8 cellular contexts compared by ENCODE assay signal in the genomic region with DNA sequence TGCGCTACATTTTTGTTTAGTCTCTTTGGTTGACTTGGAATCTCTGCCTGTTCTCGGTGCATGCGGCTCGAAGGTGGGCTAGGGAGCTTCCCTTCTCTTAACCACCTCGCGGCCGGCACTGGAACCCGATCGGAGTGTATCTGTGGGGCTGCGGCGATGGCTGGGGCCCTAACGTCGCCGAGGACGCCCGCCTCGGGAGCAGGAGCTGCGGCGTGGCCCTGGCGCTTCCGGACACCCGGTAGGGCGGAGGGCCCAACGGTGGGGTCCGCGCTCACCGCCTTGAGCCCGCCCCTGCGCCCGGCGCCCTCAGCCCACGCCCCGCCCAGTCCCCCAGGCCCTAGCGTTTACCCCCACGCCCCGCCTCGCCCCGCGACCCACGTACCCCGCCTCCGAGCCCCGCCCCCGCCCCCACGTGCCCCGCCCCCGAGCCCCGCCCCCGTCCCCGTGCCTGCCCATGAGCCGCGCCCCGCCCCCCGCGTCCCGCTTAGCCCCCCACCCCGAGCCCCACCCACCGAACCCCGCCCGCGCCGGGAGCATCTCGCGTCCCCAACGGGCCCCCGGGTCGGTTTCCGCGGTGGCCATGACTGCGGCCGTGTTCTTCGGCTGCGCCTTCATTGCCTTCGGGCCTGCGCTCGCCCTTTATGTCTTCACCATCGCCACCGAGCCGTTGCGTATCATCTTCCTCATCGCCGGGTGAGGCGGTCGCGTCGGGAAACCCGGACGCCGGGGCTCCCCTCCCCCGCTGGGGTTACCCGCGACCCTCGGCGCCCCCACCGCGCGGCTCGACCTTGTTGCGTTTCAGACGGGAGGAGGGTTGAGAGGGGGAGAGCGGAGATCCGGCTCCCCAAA. TPM values are rescaled to one million over a fixed set of nuclear protein-coding genes. Genes with fewer than 3 reads are reported as not detected.
DNase-seq lines count a peak whose midpoint lies in the region; ATAC-seq, FAIRE-seq and TF ChIP-seq lines count a peak whose summit lies in the region.

TSS of gene APH1B (plus strand) at position 562 of the 849 bp plus-strand sequence. CDS start at position 581, 19 bp downstream.

- POLR2A ChIA-PET in activated CD4-positive, alpha-beta T cell treated with anti-CD3 and anti-CD28 coated beads, Interleukin-2, amount 10 ng/mL, durations not matched to agents 7 days and 5 days (lab: Charles Lee), result interaction anchor here (0.6 kb wide), 1 partner anchor 152 kb away, joined by 4 read pairs; no protein-coding TSS in a partner anchor
- POLR2A ChIA-PET in HepG2 (lab: Yijun Ruan, JAX), result interaction anchor here (0.6 to 2.0 kb wide), 3 partner anchors 43 to 120 kb away, joined by 3 to 7 read pairs (median 6); partner anchors contain the start of gene RPS27L

- H3K36me3 Mint-ChIP-seq in activated CD4-positive, alpha-beta T cell treated with anti-CD3 and anti-CD28 coated beads, Interleukin-2, amount 10 ng/mL, durations not matched to agents 7 days and 5 days (ENCODE audit: low read depth), result peaks cover 14% of the 10 kb centered on the region
- H3K36me3 Mint-ChIP-seq in dendritic cell treated with granulocyte-macrophage colony-stimulating factor and Interleukin-4, amounts not matched to agents 40 ng/mL and 50 ng/mL, for 4 days (ENCODE audit: low read depth), result peaks cover 21% of the 10 kb centered on the region

- H2AFZ ChIP-seq in HepG2 (ENCODE audit: low read length), result peak within 1 kb of the TSS; percentile 80

- WGBS in HepG2 (ENCODE audit: low lambda C conversion rate), result 5% methylated on average over 45 of the region's 102 CpGs

- no peaks in the 10 kb centered on the region; a peak in 1 of 5 replicates for H3K27me3 ChIP-seq in HepG2 (ENCODE audit: control insufficient read depth in 1 of 2, insufficient read depth in 2 of 2, low read length in 2 of 2)

- peak within 1 kb of the TSS; percentile 77 for H3K4me3 Mint-ChIP-seq in activated CD4-positive, alpha-beta T cell treated with anti-CD3 and anti-CD28 coated beads, Interleukin-2, amount 10 ng/mL, durations not matched to agents 7 days and 5 days
- H3K4me3 Mint-ChIP-seq in dendritic cell treated with granulocyte-macrophage colony-stimulating factor and Interleukin-4, amounts not matched to agents 40 ng/mL and 50 ng/mL, for 4 days, result peak within 1 kb of the TSS; percentile 81

- TF ChIP-seq POLR2A in HepG2 (IDR thresholded peaks at IDR 0.05; ENCODE audit: insufficient read depth in 1 of 2, low read depth in 2 of 2, low read length in 2 of 2), result peak in 1 of 2 experiments; percentile 70; a peak in 2 of 4 replicates

- no peak for FAIRE-seq in HepG2 (lab: Jason Lieb, UNC)

- peaks cover 17% of the 10 kb centered on the region for H3K4me1 ChIP-seq in HepG2 (ENCODE audit: insufficient read depth, low read length)

- peak within 1 kb of the TSS; percentile 69 for H3K9ac ChIP-seq in HepG2 (ENCODE audit: insufficient read depth, low read depth, low read length)

- H3K9me3 Mint-ChIP-seq in activated CD4-positive, alpha-beta T cell treated with anti-CD3 and anti-CD28 coated beads, Interleukin-2, amount 10 ng/mL, durations not matched to agents 7 days and 5 days, result no peaks in the 10 kb centered on the region
- H3K9me3 Mint-ChIP-seq in dendritic cell treated with granulocyte-macrophage colony-stimulating factor and Interleukin-4, amounts not matched to agents 40 ng/mL and 50 ng/mL, for 4 days, result no peaks in the 10 kb centered on the region

- no peaks in the 10 kb centered on the region for H3K79me2 ChIP-seq in HepG2 (ENCODE audit: insufficient read depth, low read length)

- TF ChIP-seq CTCF in 22Rv1 (IDR thresholded peaks at IDR 0.05) (no peak), HepG2 (CRISPR knock-in tag; IDR thresholded peaks at IDR 0.05) (no peak)

- intact Hi-C loops in dendritic cell treated with granulocyte-macrophage colony-stimulating factor and Interleukin-4, amounts not matched to agents 40 ng/mL and 50 ng/mL, for 4 days (cut with micrococcal nuclease), result no loop called here
- intact Hi-C loops in HepG2 (cut with micrococcal nuclease; ENCODE audit: unreplicated experiment), result loop anchor here (5.0 kb wide), 2 partner anchors 90 to 120 kb away; partner anchors contain the start of genes RAB8B and RPS27L

- no peak for TF ChIP-seq RAD21 in HepG2 (CRISPR knock-in tag; IDR thresholded peaks at IDR 0.05)

- peaks cover 39% of the 10 kb centered on the region for H3K4me1 Mint-ChIP-seq in activated CD4-positive, alpha-beta T cell treated with anti-CD3 and anti-CD28 coated beads, Interleukin-2, amount 10 ng/mL, durations not matched to agents 7 days and 5 days
- peaks cover 38% of the 10 kb centered on the region for H3K4me1 Mint-ChIP-seq in dendritic cell treated with granulocyte-macrophage colony-stimulating factor and Interleukin-4, amounts not matched to agents 40 ng/mL and 50 ng/mL, for 4 days (ENCODE audit: low read depth)

- no TSS peak for BruUV-seq in HepG2 (replicated peaks; lab: Mats Ljungman, UMichigan)

- in situ Hi-C loops in HepG2 (cut with HindIII; ENCODE audit: extremely low pct_ligation_motif_present, low pct_unique_long_range_greater_than_20kb), result loop anchor here (25.0 kb wide), 1 partner anchor 285 kb away; no protein-coding TSS in a partner anchor

- H3K27ac Mint-ChIP-seq in activated CD4-positive, alpha-beta T cell treated with anti-CD3 and anti-CD28 coated beads, Interleukin-2, amount 10 ng/mL, durations not matched to agents 7 days and 5 days, result peak within 1 kb of the TSS; percentile 88
- peak within 1 kb of the TSS; percentile 90 for H3K27ac Mint-ChIP-seq in dendritic cell treated with granulocyte-macrophage colony-stimulating factor and Interleukin-4, amounts not matched to agents 40 ng/mL and 50 ng/mL, for 4 days

- peak within 1 kb of the TSS; percentile 16; the same call in 1 of the 2 replicates for H3K27ac ChIP-seq in 22Rv1
- H3K27ac ChIP-seq in HepG2 (ENCODE audit: extremely low read length, insufficient read depth, low read length), result no peak within 1 kb of the TSS

- no peaks in the 10 kb centered on the region for H3K9me3 ChIP-seq in HepG2 (ENCODE audit: low read length)

- peak; percentile 39 for ATAC-seq in GM18519 (IDR thresholded peaks at IDR 0.05; ENCODE audit: low FRiP score, unreplicated experiment)
- peak; percentile 52 for ATAC-seq in HG03097 (IDR thresholded peaks at IDR 0.05; ENCODE audit: low FRiP score, unreplicated experiment)
- ATAC-seq in HepG2, result peak; percentile 92

- peak within 1 kb of the TSS; percentile 90 for H3K4me2 ChIP-seq in HepG2 (ENCODE audit: low read depth, low read length)

- no peaks in the 10 kb centered on the region for H4K20me1 ChIP-seq in HepG2 (ENCODE audit: insufficient read depth, low read length)

- H3K27me3 Mint-ChIP-seq in activated CD4-positive, alpha-beta T cell treated with anti-CD3 and anti-CD28 coated beads, Interleukin-2, amount 10 ng/mL, durations not matched to agents 7 days and 5 days, result no peaks in the 10 kb centered on the region
- no peaks in the 10 kb centered on the region for H3K27me3 Mint-ChIP-seq in dendritic cell treated with granulocyte-macrophage colony-stimulating factor and Interleukin-4, amounts not matched to agents 40 ng/mL and 50 ng/mL, for 4 days

- no peak for TF ChIP-seq EP300 in HepG2 (IDR thresholded peaks at IDR 0.05; ENCODE audit: low read depth in 2 of 2, low read length in 2 of 2)
- no peak for TF ChIP-seq EP300 in HepG2 (CRISPR knock-in tag; IDR thresholded peaks at IDR 0.05; ENCODE audit: borderline replicate concordance)

- peak within 1 kb of the TSS; percentile 50 to 69 (median 66) for H3K4me3 ChIP-seq in HepG2 (replicated peaks in 1 of 3; ENCODE audit: insufficient read depth in 1 of 3, low read depth in 2 of 3, low read length in 3 of 3)

- no peaks in the 10 kb centered on the region for H3K36me3 ChIP-seq in HepG2 (replicated peaks in 1 of 2; ENCODE audit: control insufficient read depth in 1 of 2, insufficient read depth in 2 of 2, low read length in 2 of 2)

- CTCF ChIA-PET in activated CD4-positive, alpha-beta T cell treated with anti-CD3 and anti-CD28 coated beads, Interleukin-2, amount 10 ng/mL, durations not matched to agents 7 days and 5 days (lab: Charles Lee), result no interaction called here
- CTCF ChIA-PET in HepG2 (lab: Yijun Ruan, JAX; ENCODE audit: low intra/inter-chr PET ratio, low total read pairs), result no interaction called here

- DNase-seq in NCI-H510A treated with DMSO at 0.1 percent for 48 hours (lab: John Stamatoyannopoulos, UW) (peak; percentile 58), HepG2 (ENCODE audit: low spot score) (peak; percentile 31)
- peak; percentile 83 for DNase-seq in activated CD4-positive, alpha-beta T cell treated with anti-CD3 and anti-CD28 coated beads, Interleukin-2, amount 10 ng/mL, durations not matched to agents 7 days and 5 days
- peak; percentile 67 for DNase-seq in stimulated activated CD4-positive, alpha-beta T cell treated with anti-CD3 and anti-CD28 coated beads, Interleukin-4, amount 100 ng/mL, for 24 hours

TF ChIP-seq in HepG2, 621 proteins besides CTCF, POLR2A, EP300 and RAD21 (continues in another document):
- TF ChIP-seq ZNF326 (CRISPR knock-in tag; IDR thresholded peaks at IDR 0.05; ENCODE audit: borderline replicate concordance) (no peak), ZNF7 (CRISPR knock-in tag; IDR thresholded peaks at IDR 0.05) (no peak)

RNA-seq across cellular contexts. Expression of gene APH1B, which starts in this region (rescaled TPM):
- total RNA-seq in activated CD4-positive, alpha-beta T cell treated with anti-CD3 and anti-CD28 coated beads, Interleukin-2, amount 10 ng/mL, durations not matched to agents 7 days and 5 days, result 1 to 10 TPM; 7.3 to 9.1 TPM
- 0.67 and 1.00 TPM in 2 replicates for total RNA-seq in HepG2 (2016; rRNA removed; fragmentation: Illumina TruSeq; extraction: Trizol)
- 0.61 and 0.62 TPM in 2 replicates for total RNA-seq in HepG2 (2016; cell fraction: cytosol; rRNA removed; fragmentation: Illumina TruSeq; extraction: Trizol; ENCODE audit: low read depth)
- 0.58 and 2.0 TPM in 2 replicates for total RNA-seq in HepG2 (2016; cell fraction: insoluble cytoplasmic fraction; rRNA removed; fragmentation: Illumina TruSeq; extraction: Trizol)
- 0.21 and 0.59 TPM in 2 replicates for total RNA-seq in HepG2 (2016; cell fraction: membrane; rRNA removed; fragmentation: Illumina TruSeq; extraction: Trizol)
- total RNA-seq in HepG2 (2016; cell fraction: nucleus; rRNA removed; fragmentation: Illumina TruSeq; extraction: Trizol), result 1.5 and 2.3 TPM in 2 replicates
- polyA plus RNA-seq in HepG2 (2011; rRNA removed), result 0.45 and 0.72 TPM in 2 replicates
- 0.43 and 0.46 TPM in 2 replicates for polyA plus RNA-seq in HepG2 (2011; cell fraction: cytosol; rRNA removed)
- 0.97 and 1.0 TPM in 2 replicates for polyA plus RNA-seq in HepG2 (2011; cell fraction: nucleus; rRNA removed)
- polyA plus RNA-seq in HepG2 (2012), result 1.4 and 2.6 TPM in 2 replicates
- polyA plus RNA-seq in HepG2 (2016; cell fraction: cytosol; fragmentation: Illumina TruSeq; extraction: Trizol; ENCODE audit: low read depth), result 0.47 and 0.48 TPM in 2 replicates
- polyA plus RNA-seq in HepG2 (2016; cell fraction: insoluble cytoplasmic fraction; fragmentation: Illumina TruSeq; extraction: Trizol; ENCODE audit: low read depth), result 0.56 and 0.86 TPM in 2 replicates
- polyA plus RNA-seq in HepG2 (2016; cell fraction: membrane; fragmentation: Illumina TruSeq; extraction: Trizol; ENCODE audit: low read depth), result 0.24 and 0.55 TPM in 2 replicates
- polyA plus RNA-seq in HepG2 (2016; cell fraction: nucleus; fragmentation: Illumina TruSeq; extraction: Trizol; ENCODE audit: insufficient read depth, low read depth), result 3.0 and 3.3 TPM in 2 replicates
- 0.23 and 0.82 TPM in 2 replicates for polyA minus RNA-seq in HepG2 (2011; rRNA and poly(A)+ RNA removed; ENCODE audit: low replicate concordance)
- polyA minus RNA-seq in HepG2 (2011; cell fraction: cytosol; rRNA and poly(A)+ RNA removed), result 0.89 and 1.3 TPM in 2 replicates
- 2.3 and 4.4 TPM in 2 replicates for polyA minus RNA-seq in HepG2 (2011; cell fraction: nucleus; rRNA and poly(A)+ RNA removed)

Comparison
In these comparisons a context has a peak if more than half of its experiments do, and no peak if none do; other contexts are left out.
1. ATAC-seq: peak in every context shown above with its lines; median percentile 92 in HepG2; 52 in HG03097; 39 in GM18519.
2. DNase-seq: peak in every context shown above with its lines; median percentile 83 in activated CD4-positive, alpha-beta T cell treated with anti-CD3 and anti-CD28 coated beads, Interleukin-2, amount 10 ng/mL, durations not matched to agents 7 days and 5 days; 67 in stimulated activated CD4-positive, alpha-beta T cell treated with anti-CD3 and anti-CD28 coated beads, Interleukin-4, amount 100 ng/mL, for 24 hours; 58 in NCI-H510A treated with DMSO at 0.1 percent for 48 hours; 31 in HepG2.